Comparison of ENCODE assay signal across 9 cellular contexts in the genomic region with DNA sequence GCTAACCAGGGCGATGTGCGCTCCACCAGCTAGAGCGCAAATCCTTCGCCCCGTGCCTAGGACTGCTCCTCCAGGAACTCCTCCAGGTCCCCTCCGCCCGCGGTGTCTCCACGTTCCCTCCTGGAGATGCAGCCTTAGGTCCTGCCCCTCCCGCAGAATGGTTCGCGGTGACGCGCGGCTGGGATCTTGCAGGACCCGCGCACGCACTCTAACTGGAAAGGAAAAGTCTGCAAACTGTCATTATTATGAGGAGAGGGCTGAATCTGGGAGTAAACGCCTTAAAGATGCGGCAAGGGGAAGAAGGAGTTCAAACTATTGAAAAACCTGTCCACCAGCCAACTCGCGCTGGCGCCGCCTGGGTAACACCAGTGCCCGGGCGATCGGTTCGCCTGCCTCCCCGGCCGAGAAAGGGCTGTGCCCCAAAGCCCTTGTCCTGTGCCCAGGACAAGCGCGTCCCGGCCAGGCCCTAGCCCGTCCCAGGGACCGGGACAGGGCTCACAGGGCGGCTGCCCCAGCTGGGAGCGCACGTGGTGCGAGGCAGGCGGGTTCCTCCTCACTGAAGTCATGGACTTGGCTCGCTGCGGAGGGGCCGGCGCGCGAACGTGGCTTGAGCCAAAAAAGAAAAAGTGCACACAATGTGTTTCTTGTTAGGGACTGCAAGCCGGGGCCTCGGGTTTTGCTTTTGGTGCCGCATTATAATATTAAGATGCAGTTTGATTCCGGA. TPM values are rescaled to one million over a fixed set of nuclear protein-coding genes. Genes with fewer than 3 reads are reported as not detected.
DNase-seq lines count a peak whose midpoint lies in the region; TF ChIP-seq lines count a peak whose summit lies in the region.
"Had no signal": no experiment of that assay in that cellular context is flagged by ENCODE, and none has a peak within 500 bp of the region (broad histone marks: within the 10 kb centered on the region; RNA-seq: fewer than 3 reads in every experiment).

No MANE protein-coding gene starts in this region.

- H3K36me3 ChIP-seq in esophagus (ENCODE audit: control insufficient read depth in 2 of 2, insufficient read depth in 2 of 2, low read length in 1 of 2), result no peaks in the 10 kb centered on the region

- H3K27ac Mint-ChIP-seq in activated CD4-positive, alpha-beta T cell treated with anti-CD3 and anti-CD28 coated beads, Interleukin-2, amount 10 ng/mL, durations not matched to agents 24 days and 14 days, result no peak overlapping the region
- peak overlapping the region; percentile 98 for H3K27ac Mint-ChIP-seq in type B pancreatic cell
- H3K27ac Mint-ChIP-seq: CD4-positive, CD25-positive, alpha-beta regulatory T cell had no signal

- peaks cover 30% of the 10 kb centered on the region for H3K4me1 Mint-ChIP-seq in activated CD4-positive, alpha-beta T cell treated with anti-CD3 and anti-CD28 coated beads, Interleukin-2, amount 10 ng/mL, durations not matched to agents 24 days and 14 days
- H3K4me1 Mint-ChIP-seq in type B pancreatic cell (ENCODE audit: unreplicated experiment), result peaks cover 30% of the 10 kb centered on the region

- peaks cover 51% of the 10 kb centered on the region for H3K27me3 Mint-ChIP-seq in activated CD4-positive, alpha-beta T cell treated with anti-CD3 and anti-CD28 coated beads, Interleukin-2, amount 10 ng/mL, durations not matched to agents 24 days and 14 days
- peaks cover 3% of the 10 kb centered on the region for H3K27me3 Mint-ChIP-seq in type B pancreatic cell

- H3K4me3 Mint-ChIP-seq in activated CD4-positive, alpha-beta T cell treated with anti-CD3 and anti-CD28 coated beads, Interleukin-2, amount 10 ng/mL, durations not matched to agents 24 days and 14 days, result peak overlapping the region; percentile 64
- H3K4me3 Mint-ChIP-seq in type B pancreatic cell, result peak overlapping the region; percentile 91

- TF ChIP-seq CTCF in type B pancreatic cell (conservative IDR thresholded peaks at IDR 0.05), result no peak

- H3K36me3 Mint-ChIP-seq in activated CD4-positive, alpha-beta T cell treated with anti-CD3 and anti-CD28 coated beads, Interleukin-2, amount 10 ng/mL, durations not matched to agents 24 days and 14 days (ENCODE audit: low read depth), result peaks cover 7% of the 10 kb centered on the region
- H3K36me3 Mint-ChIP-seq in type B pancreatic cell, result peaks cover 15% of the 10 kb centered on the region
- H3K36me3 Mint-ChIP-seq: CD4-positive, CD25-positive, alpha-beta regulatory T cell had no signal

- peak overlapping the region; percentile 28 to 39 for H3K4me3 ChIP-seq in esophagus (ENCODE audit: low read depth in 1 of 2, low read length in 2 of 2)

- intact Hi-C loops in activated CD4-positive, alpha-beta T cell treated with anti-CD3 and anti-CD28 coated beads, Interleukin-2, amount 10 ng/mL, durations not matched to agents 24 days and 14 days (cut with micrococcal nuclease), result no loop called here

- no peaks in the 10 kb centered on the region for H3K27me3 ChIP-seq in esophagus (ENCODE audit: control insufficient read depth in 1 of 2, insufficient read depth in 2 of 2, low read length in 2 of 2)

- peaks cover 18% of the 10 kb centered on the region for H3K9me3 Mint-ChIP-seq in activated CD4-positive, alpha-beta T cell treated with anti-CD3 and anti-CD28 coated beads, Interleukin-2, amount 10 ng/mL, durations not matched to agents 24 days and 14 days
- H3K9me3 Mint-ChIP-seq in type B pancreatic cell, result peaks cover 8% of the 10 kb centered on the region

- H3K9me3 ChIP-seq in esophagus (ENCODE audit: control insufficient read depth in 2 of 2, insufficient read depth in 1 of 2, low read depth in 1 of 2, low read length in 1 of 2), result peaks cover 0 to 5% of the 10 kb centered on the region in 2 donors

- WGBS in esophagus, 2 donors, result 17 to 24% methylated on average over 51 of the region's 51 CpGs

- peaks cover 2 to 5% of the 10 kb centered on the region in 2 donors for H3K4me1 ChIP-seq in esophagus (ENCODE audit: control insufficient read depth in 2 of 2, insufficient read depth in 2 of 2, low read length in 1 of 2)

- peak; percentile 67 for DNase-seq in activated CD4-positive, alpha-beta T cell treated with anti-CD3 and anti-CD28 coated beads, Interleukin-2, amount 10 ng/mL, durations not matched to agents 24 days and 14 days
- no peak for DNase-seq in activated CD4-positive, alpha-beta T cell treated with anti-CD3 and anti-CD28 coated beads, Interleukin-2, amount 50 U/mL, for 1 hour
- DNase-seq in mesenteric fat pad (ENCODE audit: low spot score), result peak; percentile 95
- peak; percentile 79 for DNase-seq in type B pancreatic cell (ENCODE audit: extremely low spot score, unreplicated experiment)
- DNase-seq in NOMO-1 treated with DMSO at 0.1 percent for 48 hours (lab: John Stamatoyannopoulos, UW; ENCODE audit: unreplicated experiment), result no peak
- no peak for DNase-seq in stimulated activated CD8-positive, alpha-beta memory T cell treated with anti-CD3 and anti-CD28 coated beads, Interleukin-4, amount 100 ng/mL, for 48 hours
- no peak for DNase-seq in activated naive CD4-positive, alpha-beta T cell treated with Interleukin-2 at 50 U/mL for 16 hours
- DNase-seq: CD4-positive, CD25-positive, alpha-beta regulatory T cell had no signal

- peak overlapping the region; percentile 72 to 80 for H3K27ac ChIP-seq in esophagus (ENCODE audit: low read depth in 2 of 2, low read length in 1 of 2)

RNA-seq across cellular contexts. Expression of a gene that starts 5.5 kb away (rescaled TPM):
- 284 and 299 TPM in 2 replicates for total RNA-seq in activated CD4-positive, alpha-beta T cell treated with anti-CD3 and anti-CD28 coated beads, Interleukin-2, amount 10 ng/mL, durations not matched to agents 24 days and 14 days
- polyA plus RNA-seq in esophagus, result 10 to 100 TPM; 12.7 to 23.1 TPM
- total RNA-seq in mesenteric fat pad, result 169 TPM
- 194 and 310 TPM in 2 replicates for total RNA-seq in type B pancreatic cell (ENCODE audit: low replicate concordance)

Comparison
In these comparisons a context has a peak if more than half of its experiments do, and no peak if none do; other contexts are left out.
1. DNase-seq: peak in activated CD4-positive, alpha-beta T cell treated with anti-CD3 and anti-CD28 coated beads, Interleukin-2, amount 10 ng/mL, durations not matched to agents 24 days and 14 days (single experiment), mesenteric fat pad (single experiment) and type B pancreatic cell (single experiment); none in activated CD4-positive, alpha-beta T cell treated with anti-CD3 and anti-CD28 coated beads, Interleukin-2, amount 50 U/mL, for 1 hour (single experiment), NOMO-1 treated with DMSO at 0.1 percent for 48 hours (single experiment), stimulated activated CD8-positive, alpha-beta memory T cell treated with anti-CD3 and anti-CD28 coated beads, Interleukin-4, amount 100 ng/mL, for 48 hours (single experiment) and activated naive CD4-positive, alpha-beta T cell treated with Interleukin-2 at 50 U/mL for 16 hours (single experiment).